Comparison of ENCODE assay signal across 1 cellular context in the genomic region with DNA sequence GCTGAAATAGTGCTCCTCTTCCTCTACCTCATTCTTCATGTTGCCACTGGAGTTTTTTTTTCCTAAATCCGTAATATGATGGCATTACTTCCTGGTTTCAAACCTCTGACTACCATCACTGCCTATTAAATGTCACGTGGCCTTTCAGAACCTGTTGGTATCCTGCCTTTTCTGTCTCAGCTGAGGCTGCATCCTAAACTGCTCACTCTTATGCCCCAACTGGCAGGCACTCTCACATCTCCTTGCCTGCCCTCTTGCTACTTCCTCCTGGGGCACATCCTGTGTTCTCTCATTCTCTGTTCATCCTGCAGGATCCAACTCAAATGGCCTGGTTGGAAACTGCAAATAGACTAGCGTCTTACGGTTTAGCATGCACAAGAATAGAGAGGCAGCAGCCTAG.
TF ChIP-seq lines count a peak whose summit lies in the region.

No MANE protein-coding gene starts in this region.

TF ChIP-seq in K562, 482 proteins besides CTCF, POLR2A, EP300 and RAD21 (continued from another document):
- TF ChIP-seq, protein P1, sequence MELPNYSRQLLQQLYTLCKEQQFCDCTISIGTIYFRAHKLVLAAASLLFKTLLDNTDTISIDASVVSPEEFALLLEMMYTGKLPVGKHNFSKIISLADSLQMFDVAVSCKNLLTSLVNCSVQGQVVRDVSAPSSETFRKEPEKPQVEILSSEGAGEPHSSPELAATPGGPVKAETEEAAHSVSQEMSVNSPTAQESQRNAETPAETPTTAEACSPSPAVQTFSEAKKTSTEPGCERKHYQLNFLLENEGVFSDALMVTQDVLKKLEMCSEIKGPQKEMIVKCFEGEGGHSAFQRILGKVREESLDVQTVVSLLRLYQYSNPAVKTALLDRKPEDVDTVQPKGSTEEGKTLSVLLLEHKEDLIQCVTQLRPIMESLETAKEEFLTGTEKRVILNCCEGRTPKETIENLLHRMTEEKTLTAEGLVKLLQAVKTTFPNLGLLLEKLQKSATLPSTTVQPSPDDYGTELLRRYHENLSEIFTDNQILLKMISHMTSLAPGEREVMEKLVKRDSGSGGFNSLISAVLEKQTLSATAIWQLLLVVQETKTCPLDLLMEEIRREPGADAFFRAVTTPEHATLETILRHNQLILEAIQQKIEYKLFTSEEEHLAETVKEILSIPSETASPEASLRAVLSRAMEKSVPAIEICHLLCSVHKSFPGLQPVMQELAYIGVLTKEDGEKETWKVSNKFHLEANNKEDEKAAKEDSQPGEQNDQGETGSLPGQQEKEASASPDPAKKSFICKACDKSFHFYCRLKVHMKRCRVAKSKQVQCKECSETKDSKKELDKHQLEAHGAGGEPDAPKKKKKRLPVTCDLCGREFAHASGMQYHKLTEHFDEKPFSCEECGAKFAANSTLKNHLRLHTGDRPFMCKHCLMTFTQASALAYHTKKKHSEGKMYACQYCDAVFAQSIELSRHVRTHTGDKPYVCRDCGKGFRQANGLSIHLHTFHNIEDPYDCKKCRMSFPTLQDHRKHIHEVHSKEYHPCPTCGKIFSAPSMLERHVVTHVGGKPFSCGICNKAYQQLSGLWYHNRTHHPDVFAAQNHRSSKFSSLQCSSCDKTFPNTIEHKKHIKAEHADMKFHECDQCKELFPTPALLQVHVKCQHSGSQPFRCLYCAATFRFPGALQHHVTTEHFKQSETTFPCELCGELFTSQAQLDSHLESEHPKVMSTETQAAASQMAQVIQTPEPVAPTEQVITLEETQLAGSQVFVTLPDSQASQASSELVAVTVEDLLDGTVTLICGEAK (IDR thresholded peaks at IDR 0.05): 0 out of 2 replicates have a peak, but pooled peaks have one; percentile 23
- TF ChIP-seq, protein P1 (CRISPR knock-in tag; IDR thresholded peaks at IDR 0.05): no peak
- TF ChIP-seq, protein P2, sequence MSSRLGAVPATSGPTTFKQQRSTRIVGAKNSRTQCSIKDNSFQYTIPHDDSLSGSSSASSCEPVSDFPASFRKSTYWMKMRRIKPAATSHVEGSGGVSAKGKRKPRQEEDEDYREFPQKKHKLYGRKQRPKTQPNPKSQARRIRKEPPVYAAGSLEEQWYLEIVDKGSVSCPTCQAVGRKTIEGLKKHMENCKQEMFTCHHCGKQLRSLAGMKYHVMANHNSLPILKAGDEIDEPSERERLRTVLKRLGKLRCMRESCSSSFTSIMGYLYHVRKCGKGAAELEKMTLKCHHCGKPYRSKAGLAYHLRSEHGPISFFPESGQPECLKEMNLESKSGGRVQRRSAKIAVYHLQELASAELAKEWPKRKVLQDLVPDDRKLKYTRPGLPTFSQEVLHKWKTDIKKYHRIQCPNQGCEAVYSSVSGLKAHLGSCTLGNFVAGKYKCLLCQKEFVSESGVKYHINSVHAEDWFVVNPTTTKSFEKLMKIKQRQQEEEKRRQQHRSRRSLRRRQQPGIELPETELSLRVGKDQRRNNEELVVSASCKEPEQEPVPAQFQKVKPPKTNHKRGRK (tag; IDR thresholded peaks at IDR 0.05): no peak
- no peak for TF ChIP-seq IRF2 (CRISPR knock-in tag; IDR thresholded peaks at IDR 0.05)
- peak; percentile 76 for TF ChIP-seq RAD51 (IDR thresholded peaks at IDR 0.05; ENCODE audit: borderline replicate concordance, low read depth)
- TF ChIP-seq, protein P3, sequence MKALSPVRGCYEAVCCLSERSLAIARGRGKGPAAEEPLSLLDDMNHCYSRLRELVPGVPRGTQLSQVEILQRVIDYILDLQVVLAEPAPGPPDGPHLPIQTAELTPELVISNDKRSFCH (CRISPR knock-in tag; IDR thresholded peaks at IDR 0.05): no peak
- TF ChIP-seq, protein P3 (tag; IDR thresholded peaks at IDR 0.05): peak; percentile 50; the same call in 1 of the 2 replicates
- peak; percentile 19; the same call in 1 of the 2 replicates for TF ChIP-seq ZNF766 (CRISPR knock-in tag; conservative IDR thresholded peaks at IDR 0.05)
- TF ChIP-seq, protein P4, sequence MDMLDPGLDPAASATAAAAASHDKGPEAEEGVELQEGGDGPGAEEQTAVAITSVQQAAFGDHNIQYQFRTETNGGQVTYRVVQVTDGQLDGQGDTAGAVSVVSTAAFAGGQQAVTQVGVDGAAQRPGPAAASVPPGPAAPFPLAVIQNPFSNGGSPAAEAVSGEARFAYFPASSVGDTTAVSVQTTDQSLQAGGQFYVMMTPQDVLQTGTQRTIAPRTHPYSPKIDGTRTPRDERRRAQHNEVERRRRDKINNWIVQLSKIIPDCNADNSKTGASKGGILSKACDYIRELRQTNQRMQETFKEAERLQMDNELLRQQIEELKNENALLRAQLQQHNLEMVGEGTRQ (CRISPR knock-in tag; IDR thresholded peaks at IDR 0.05): peak; percentile 72
- TF ChIP-seq ZNF354B (CRISPR knock-in tag; IDR thresholded peaks at IDR 0.05): no peak
- TF ChIP-seq ESRRB (CRISPR knock-in tag; IDR thresholded peaks at IDR 0.05; ENCODE audit: borderline replicate concordance): no peak
- TF ChIP-seq ZC3H4 (CRISPR knock-in tag; IDR thresholded peaks at IDR 0.05; ENCODE audit: borderline replicate concordance): no peak
- TF ChIP-seq HMG20A (CRISPR knock-in tag; conservative IDR thresholded peaks at IDR 0.05): no peak
- peak; percentile 15; the same call in 1 of the 2 replicates for TF ChIP-seq ZNF175 (CRISPR knock-in tag; IDR thresholded peaks at IDR 0.05; ENCODE audit: low read depth)
- no peak for TF ChIP-seq ZNF197 (CRISPR knock-in tag; IDR thresholded peaks at IDR 0.05; ENCODE audit: low read depth)
- no peak for TF ChIP-seq GATAD2A (IDR thresholded peaks at IDR 0.05)
- TF ChIP-seq, protein P5, sequence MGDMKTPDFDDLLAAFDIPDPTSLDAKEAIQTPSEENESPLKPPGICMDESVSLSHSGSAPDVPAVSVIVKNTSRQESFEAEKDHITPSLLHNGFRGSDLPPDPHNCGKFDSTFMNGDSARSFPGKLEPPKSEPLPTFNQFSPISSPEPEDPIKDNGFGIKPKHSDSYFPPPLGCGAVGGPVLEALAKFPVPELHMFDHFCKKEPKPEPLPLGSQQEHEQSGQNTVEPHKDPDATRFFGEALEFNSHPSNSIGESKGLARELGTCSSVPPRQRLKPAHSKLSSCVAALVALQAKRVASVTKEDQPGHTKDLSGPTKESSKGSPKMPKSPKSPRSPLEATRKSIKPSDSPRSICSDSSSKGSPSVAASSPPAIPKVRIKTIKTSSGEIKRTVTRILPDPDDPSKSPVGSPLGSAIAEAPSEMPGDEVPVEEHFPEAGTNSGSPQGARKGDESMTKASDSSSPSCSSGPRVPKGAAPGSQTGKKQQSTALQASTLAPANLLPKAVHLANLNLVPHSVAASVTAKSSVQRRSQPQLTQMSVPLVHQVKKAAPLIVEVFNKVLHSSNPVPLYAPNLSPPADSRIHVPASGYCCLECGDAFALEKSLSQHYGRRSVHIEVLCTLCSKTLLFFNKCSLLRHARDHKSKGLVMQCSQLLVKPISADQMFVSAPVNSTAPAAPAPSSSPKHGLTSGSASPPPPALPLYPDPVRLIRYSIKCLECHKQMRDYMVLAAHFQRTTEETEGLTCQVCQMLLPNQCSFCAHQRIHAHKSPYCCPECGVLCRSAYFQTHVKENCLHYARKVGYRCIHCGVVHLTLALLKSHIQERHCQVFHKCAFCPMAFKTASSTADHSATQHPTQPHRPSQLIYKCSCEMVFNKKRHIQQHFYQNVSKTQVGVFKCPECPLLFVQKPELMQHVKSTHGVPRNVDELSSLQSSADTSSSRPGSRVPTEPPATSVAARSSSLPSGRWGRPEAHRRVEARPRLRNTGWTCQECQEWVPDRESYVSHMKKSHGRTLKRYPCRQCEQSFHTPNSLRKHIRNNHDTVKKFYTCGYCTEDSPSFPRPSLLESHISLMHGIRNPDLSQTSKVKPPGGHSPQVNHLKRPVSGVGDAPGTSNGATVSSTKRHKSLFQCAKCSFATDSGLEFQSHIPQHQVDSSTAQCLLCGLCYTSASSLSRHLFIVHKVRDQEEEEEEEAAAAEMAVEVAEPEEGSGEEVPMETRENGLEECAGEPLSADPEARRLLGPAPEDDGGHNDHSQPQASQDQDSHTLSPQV (IDR thresholded peaks at IDR 0.05): peak; percentile 64
- TF ChIP-seq, protein P6, sequence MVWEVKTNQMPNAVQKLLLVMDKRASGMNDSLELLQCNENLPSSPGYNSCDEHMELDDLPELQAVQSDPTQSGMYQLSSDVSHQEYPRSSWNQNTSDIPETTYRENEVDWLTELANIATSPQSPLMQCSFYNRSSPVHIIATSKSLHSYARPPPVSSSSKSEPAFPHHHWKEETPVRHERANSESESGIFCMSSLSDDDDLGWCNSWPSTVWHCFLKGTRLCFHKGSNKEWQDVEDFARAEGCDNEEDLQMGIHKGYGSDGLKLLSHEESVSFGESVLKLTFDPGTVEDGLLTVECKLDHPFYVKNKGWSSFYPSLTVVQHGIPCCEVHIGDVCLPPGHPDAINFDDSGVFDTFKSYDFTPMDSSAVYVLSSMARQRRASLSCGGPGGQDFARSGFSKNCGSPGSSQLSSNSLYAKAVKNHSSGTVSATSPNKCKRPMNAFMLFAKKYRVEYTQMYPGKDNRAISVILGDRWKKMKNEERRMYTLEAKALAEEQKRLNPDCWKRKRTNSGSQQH (CRISPR knock-in tag; IDR thresholded peaks at IDR 0.05): no peak
